ENCODE assay signal across 21 cellular contexts in genomic region chr1:39668111-39668510, GRCh38. TPM values are rescaled to one million over a fixed set of nuclear protein-coding genes. Genes with fewer than 3 reads are reported as not detected.
"Had no signal": no experiment of that assay in that cellular context is flagged by ENCODE, and none has a peak within 500 bp of the region (broad histone marks: within the 10 kb centered on the region; RNA-seq: fewer than 3 reads in every experiment).

No MANE protein-coding gene starts in this region.

- DNase-seq: activated CD4-positive, alpha-beta memory T cell treated with anti-CD3 and anti-CD28 coated beads, Interleukin-2, amount 10 ng/mL, durations not matched to agents 7 days and 5 days; activated CD4-positive, alpha-beta T cell treated with anti-CD3 and anti-CD28 coated beads for 48 hours; activated CD8-positive, alpha-beta memory T cell treated with anti-CD3 and anti-CD28 coated beads, Interleukin-2, amount 10 ng/mL, durations not matched to agents 7 days and 5 days; aorta; effector memory CD4-positive, alpha-beta T cell; foreskin keratinocyte; left lung; mammary epithelial cell; occipital lobe; posterior cingulate gyrus; spleen; stimulated activated CD4-positive, alpha-beta T cell treated with anti-CD3 and anti-CD28 coated beads, Interleukin-4, amount 100 ng/mL, for 1 hour; stimulated activated naive CD4-positive, alpha-beta T cell treated with Interleukin-2 at 50 U/mL for 16 hours; tibial artery had no signal

- H3K9me3 ChIP-seq: left lung, spleen, tibial artery had no signal

- ATAC-seq: activated CD8-positive, alpha-beta memory T cell treated with anti-CD3 and anti-CD28 coated beads, Interleukin-2, amount 10 ng/mL, durations not matched to agents 7 days and 5 days; activated naive CD4-positive, alpha-beta T cell treated with anti-CD3 and anti-CD28 coated beads, Interleukin-2, amount 50 U/mL, for 72 hours; foreskin keratinocyte; left lung had no signal

- H3K36me3 ChIP-seq: left lung, spleen, tibial artery had no signal

- H3K4me3 ChIP-seq: left lung, SK-N-MC, spleen, tibial artery had no signal

- H3K4me1 ChIP-seq: foreskin keratinocyte had no signal

- H3K27me3 ChIP-seq: tibial artery had no signal

- H3K27ac ChIP-seq: foreskin keratinocyte, left lung, SK-N-MC, spleen, tibial artery had no signal

RNA-seq across cellular contexts. Expression of gene NT5C1A, which starts 3.8 kb away (rescaled TPM):
- total RNA-seq: activated CD4-positive, alpha-beta memory T cell treated with anti-CD3 and anti-CD28 coated beads, Interleukin-2, amount 10 ng/mL, durations not matched to agents 7 days and 5 days; dermis microvascular lymphatic vessel endothelial cell; foreskin keratinocyte; kidney epithelial cell; T-helper 2 cell treated with Interferon-gamma antibody and Interleukin-4, amounts not matched to agents 100 ng/mL and 5 ng/mL, for 36 hours had no signal
- polyA plus RNA-seq: foreskin keratinocyte, mammary epithelial cell, neural cell, spleen had no signal

RNA-seq across cellular contexts. Expression of gene HPCAL4, which starts 23.1 kb away (rescaled TPM):
- total RNA-seq: aorta, dermis microvascular lymphatic vessel endothelial cell, foreskin keratinocyte had no signal
- polyA plus RNA-seq: aorta, foreskin keratinocyte had no signal

RNA-seq across cellular contexts. Expression of gene HEYL, which starts 28.7 kb away (rescaled TPM):
- total RNA-seq: activated CD4-positive, alpha-beta memory T cell treated with anti-CD3 and anti-CD28 coated beads, Interleukin-2, amount 10 ng/mL, durations not matched to agents 7 days and 5 days; activated CD8-positive, alpha-beta memory T cell treated with anti-CD3 and anti-CD28 coated beads, Interleukin-2, amount 10 ng/mL, durations not matched to agents 7 days and 5 days; dermis microvascular lymphatic vessel endothelial cell; foreskin keratinocyte; mammary epithelial cell; mononuclear cell had no signal
- polyA plus RNA-seq: neural cell had no signal
